31 cellular contexts compared by ENCODE assay signal in the genomic region with DNA sequence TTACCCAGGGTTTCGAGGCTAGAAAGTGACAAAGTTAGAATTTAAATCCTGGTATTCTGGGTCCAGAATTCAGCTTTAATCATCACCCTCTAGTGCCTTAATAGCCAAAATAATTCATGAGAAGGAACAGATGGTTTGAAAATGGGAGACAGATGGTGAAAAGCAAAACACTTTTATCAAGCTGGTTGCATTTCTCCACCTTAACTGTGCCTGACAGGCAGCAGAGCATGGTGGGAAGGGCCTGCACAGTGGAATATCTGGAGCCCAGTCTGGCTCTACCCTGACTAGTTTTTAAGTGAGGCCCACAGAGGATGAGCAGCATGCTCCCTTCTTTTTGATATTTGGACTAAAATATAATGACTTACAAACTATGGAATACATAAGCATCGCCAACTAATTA. TPM values are rescaled to one million over a fixed set of nuclear protein-coding genes. Genes with fewer than 3 reads are reported as not detected.
"Had no signal": no experiment of that assay in that cellular context is flagged by ENCODE, and none has a peak within 500 bp of the region (broad histone marks: within the 10 kb centered on the region; RNA-seq: fewer than 3 reads in every experiment).

No MANE protein-coding gene starts in this region.

- H3K27me3 ChIP-seq: ascending aorta, cardiac muscle cell, pancreas, upper lobe of right lung had no signal

- H3K36me3 ChIP-seq: ascending aorta, cardiac muscle cell, neutrophil, pancreas, prostate gland, upper lobe of right lung had no signal

- H3K4me1 ChIP-seq: pancreas, prostate gland, upper lobe of right lung had no signal

- DNase-seq: activated CD4-positive, alpha-beta memory T cell treated with anti-CD3 and anti-CD28 coated beads, Interleukin-2, amount 10 ng/mL, durations not matched to agents 7 days and 5 days; activated CD4-positive, alpha-beta T cell treated with anti-CD3 and anti-CD28 coated beads, Interleukin-2, amount 10 ng/mL, durations not matched to agents 24 days and 14 days; activated CD4-positive, CD25-positive, alpha-beta regulatory T cell treated with anti-CD3 and anti-CD28 coated beads, Interleukin-2, amount 50 U/mL, for 72 hours; activated CD8-positive, alpha-beta memory T cell treated with anti-CD3 and anti-CD28 coated beads, Interleukin-2, amount 50 U/mL, for 48 hours; activated gamma-delta T cell; activated naive CD4-positive, alpha-beta T cell treated with anti-CD3 and anti-CD28 coated beads, Interleukin-2, amount 10 ng/mL, durations not matched to agents 7 days and 5 days; activated naive CD8-positive, alpha-beta T cell treated with anti-CD3 and anti-CD28 coated beads, Interleukin-2, amount 10 ng/mL, durations not matched to agents 7 days and 5 days; activated T-cell treated with anti-CD3 and anti-CD28 coated beads, Interleukin-2, amount 50 U/mL, for 24 hours; endodermal cell; foreskin fibroblast; head of caudate nucleus; hippocampal formation; kidney; left colon; naive B cell; nephron progenitor cell; pancreas; retina; stimulated activated CD4-positive, alpha-beta T cell treated with anti-CD3 and anti-CD28 coated beads, Interleukin-4, amount 100 ng/mL, for 4 hours; stimulated activated CD8-positive, alpha-beta memory T cell treated with anti-CD3 and anti-CD28 coated beads, Interleukin-4, amount 100 ng/mL, for 48 hours; stimulated activated naive CD8-positive, alpha-beta T cell treated with anti-CD3 and anti-CD28 coated beads, Interleukin-15, amount 100 ng/mL, for 72 hours; upper lobe of right lung had no signal

- ATAC-seq: esophagus mucosa; left colon; pancreas; sciatic nerve; stimulated activated memory B cell treated with anti-CD40 and anti-IgM and Interleukin-4, amounts not matched to agents 10 μg/mL and 1 μg/mL and 100 μg/mL, for 72 hours; stimulated activated naive CD8-positive, alpha-beta T cell treated with anti-CD3 and anti-CD28 coated beads, Interleukin-15, amount 100 ng/mL, for 72 hours; upper lobe of right lung had no signal

- H3K4me3 ChIP-seq: ascending aorta, cardiac muscle cell, pancreas, prostate gland, skin epidermis, upper lobe of right lung had no signal

- H3K9me3 ChIP-seq: ascending aorta, neutrophil, pancreas, prostate gland, upper lobe of right lung had no signal

- H3K27ac ChIP-seq: ascending aorta, cardiac muscle cell, neutrophil, pancreas, prostate gland, skin epidermis, upper lobe of right lung, VCaP had no signal

RNA-seq across cellular contexts. Expression of a gene that starts 35.6 kb away (rescaled TPM):
- total RNA-seq: ascending aorta had no signal
